ENCODE assay signal across 8 cellular contexts in genomic region chr19:16447015-16447384, GRCh38. TPM values are rescaled to one million over a fixed set of nuclear protein-coding genes. Genes with fewer than 3 reads are reported as not detected.
DNase-seq lines count a peak whose midpoint lies in the region; ATAC-seq and TF ChIP-seq lines count a peak whose summit lies in the region.

No MANE protein-coding gene starts in this region.

- peak overlapping the region; percentile 92 for H3K27ac Mint-ChIP-seq in activated CD4-positive, alpha-beta memory T cell treated with anti-CD3 and anti-CD28 coated beads, Interleukin-2, amount 10 ng/mL, durations not matched to agents 7 days and 5 days

- no peak overlapping the region for H3K4me3 Mint-ChIP-seq in activated CD4-positive, alpha-beta memory T cell treated with anti-CD3 and anti-CD28 coated beads, Interleukin-2, amount 10 ng/mL, durations not matched to agents 7 days and 5 days

- peaks cover 13% of the 10 kb centered on the region for H3K36me3 Mint-ChIP-seq in activated CD4-positive, alpha-beta memory T cell treated with anti-CD3 and anti-CD28 coated beads, Interleukin-2, amount 10 ng/mL, durations not matched to agents 7 days and 5 days (ENCODE audit: low read depth)

- CTCF ChIA-PET in activated CD4-positive, alpha-beta memory T cell treated with anti-CD3 and anti-CD28 coated beads, Interleukin-2, amount 10 ng/mL, durations not matched to agents 7 days and 5 days (lab: Charles Lee), result no interaction called here

- peaks cover 61% of the 10 kb centered on the region for H3K4me1 Mint-ChIP-seq in activated CD4-positive, alpha-beta memory T cell treated with anti-CD3 and anti-CD28 coated beads, Interleukin-2, amount 10 ng/mL, durations not matched to agents 7 days and 5 days

- H3K27me3 Mint-ChIP-seq in activated CD4-positive, alpha-beta memory T cell treated with anti-CD3 and anti-CD28 coated beads, Interleukin-2, amount 10 ng/mL, durations not matched to agents 7 days and 5 days, result no peaks in the 10 kb centered on the region

- DNase-seq in EH (ENCODE audit: low read depth), result peak; percentile 78
- peak; percentile 65 for DNase-seq in activated CD4-positive, alpha-beta memory T cell treated with anti-CD3 and anti-CD28 coated beads, Interleukin-2, amount 10 ng/mL, durations not matched to agents 7 days and 5 days
- peak; percentile 94 for DNase-seq in fibroblast of the aortic adventitia (ENCODE audit: low read depth)
- peak; percentile 92 for DNase-seq in posterior vena cava (ENCODE audit: low spot score)
- no peak for DNase-seq in T-helper 9 cell

- H3K9me3 Mint-ChIP-seq in activated CD4-positive, alpha-beta memory T cell treated with anti-CD3 and anti-CD28 coated beads, Interleukin-2, amount 10 ng/mL, durations not matched to agents 7 days and 5 days, result peaks cover 6% of the 10 kb centered on the region

- no peak overlapping the region for H3K4me3 ChIP-seq in fibroblast of the aortic adventitia (ENCODE audit: low read depth, low read length)

- POLR2A ChIA-PET in activated CD4-positive, alpha-beta memory T cell treated with anti-CD3 and anti-CD28 coated beads, Interleukin-2, amount 10 ng/mL, durations not matched to agents 7 days and 5 days (lab: Charles Lee), result no interaction called here

- intact Hi-C loops in posterior vena cava (cut with DNase I), result loop anchor here in 1 of 2 donors (10.0 kb wide), 1 partner anchor 812 kb away; no protein-coding TSS in a partner anchor

- TF ChIP-seq CTCF in fibroblast of the aortic adventitia (IDR thresholded peaks at IDR 0.05; ENCODE audit: insufficient read depth, low read length), result no peak

- ATAC-seq in HG03442 (IDR thresholded peaks at IDR 0.05; ENCODE audit: unreplicated experiment) (peak; percentile 31), HG03439 (IDR thresholded peaks at IDR 0.05; ENCODE audit: unreplicated experiment) (no peak), HG03159 (IDR thresholded peaks at IDR 0.05; ENCODE audit: unreplicated experiment) (no peak)

RNA-seq across cellular contexts. Expression of gene EPS15L1, which starts 24.8 kb away (rescaled TPM):
- total RNA-seq in activated CD4-positive, alpha-beta memory T cell treated with anti-CD3 and anti-CD28 coated beads, Interleukin-2, amount 10 ng/mL, durations not matched to agents 7 days and 5 days, result 10 to 100 TPM; 39.0 to 42.7 TPM
- total RNA-seq in fibroblast of the aortic adventitia (ENCODE audit: low replicate concordance), result 10.5 and 15.8 TPM in 2 replicates
- 10 to 100 TPM; 33.0 to 36.4 TPM for total RNA-seq in posterior vena cava

RNA-seq across cellular contexts. Expression of gene CALR3, which starts 49.0 kb away (rescaled TPM):
- total RNA-seq in activated CD4-positive, alpha-beta memory T cell treated with anti-CD3 and anti-CD28 coated beads, Interleukin-2, amount 10 ng/mL, durations not matched to agents 7 days and 5 days, result not detected
- not detected in 2 replicates for total RNA-seq in fibroblast of the aortic adventitia (ENCODE audit: low replicate concordance)
- not detected for total RNA-seq in posterior vena cava

RNA-seq across cellular contexts. Expression of gene C19orf44, which starts 49.2 kb away (rescaled TPM):
- total RNA-seq in activated CD4-positive, alpha-beta memory T cell treated with anti-CD3 and anti-CD28 coated beads, Interleukin-2, amount 10 ng/mL, durations not matched to agents 7 days and 5 days, result 1 to 10 TPM; 2.6 to 3.3 TPM
- total RNA-seq in fibroblast of the aortic adventitia (ENCODE audit: low replicate concordance) (7.5 and 7.9 TPM in 2 replicates), posterior vena cava (1 to 10 TPM; 4.2 to 4.6 TPM)
